In genomic region chr13:27371932-27372331, GRCh38 we compare ENCODE assay signal across 20 cellular contexts. TPM values are rescaled to one million over a fixed set of nuclear protein-coding genes. Genes with fewer than 3 reads are reported as not detected.
DNase-seq lines count a peak whose midpoint lies in the region; FAIRE-seq and TF ChIP-seq lines count a peak whose summit lies in the region.
"Had no signal": no experiment of that assay in that cellular context is flagged by ENCODE, and none has a peak within 500 bp of the region (broad histone marks: within the 10 kb centered on the region; RNA-seq: fewer than 3 reads in every experiment).

No MANE protein-coding gene starts in this region.

- no peak for FAIRE-seq in GM12892 (lab: Jason Lieb, UNC)
- FAIRE-seq: G401.6, H1 had no signal

- TF ChIP-seq POLR2A in GM12892 (IDR thresholded peaks at IDR 0.05; ENCODE audit: low read depth, low read length) = no peak

- DNase-seq in NCI-H2196 treated with DMSO at 0.1 percent for 48 hours (lab: John Stamatoyannopoulos, UW; ENCODE audit: unreplicated experiment) (peak; percentile 5), NCI-H2196 (lab: John Stamatoyannopoulos, UW; ENCODE audit: unreplicated experiment) (no peak), NCI-H1105 treated with DMSO at 0.1 percent for 48 hours (lab: John Stamatoyannopoulos, UW) (peak; percentile 79), NCI-H774 (lab: John Stamatoyannopoulos, UW) (peak; percentile 51), GM12892 (ENCODE audit: insufficient read length) (no peak)
- no peak for DNase-seq in NK-92 treated with Interleukin-12 subunit alpha and Interleukin-12 subunit beta, amount 100 ng/mL, for 24 hours (lab: John Stamatoyannopoulos, UW)
- DNase-seq in stimulated activated CD4-positive, alpha-beta T cell treated with anti-CD3 and anti-CD28 coated beads, Interleukin-15, amount 100 ng/mL, for 24 hours = no peak
- DNase-seq: ACHN, AML-193, Caco-2, DND-41, MV-4-11, NCI-H187, NCI-H226, Peyer's patch, SK-N-SH, T-cell, T-helper 9 cell had no signal

RNA-seq across cellular contexts. Expression of gene GTF3A, which starts 52.5 kb away (rescaled TPM):
- polyA plus RNA-seq in GM12892 (2012; ENCODE audit: missing spikeins) = 290 TPM

Comparison
In these comparisons a context has a peak if more than half of its experiments do, and no peak if none do; other contexts are left out.
1. DNase-seq: peak in NCI-H2196 treated with DMSO at 0.1 percent for 48 hours (single experiment), NCI-H1105 treated with DMSO at 0.1 percent for 48 hours (single experiment) and NCI-H774 (single experiment); none in NCI-H2196 (single experiment), NK-92 treated with Interleukin-12 subunit alpha and Interleukin-12 subunit beta, amount 100 ng/mL, for 24 hours (single experiment), GM12892 (single experiment) and stimulated activated CD4-positive, alpha-beta T cell treated with anti-CD3 and anti-CD28 coated beads, Interleukin-15, amount 100 ng/mL, for 24 hours (single experiment).